12 cellular contexts compared by ENCODE assay signal in genomic region chr7:45178241-45179225, GRCh38. TPM values are rescaled to one million over a fixed set of nuclear protein-coding genes. Genes with fewer than 3 reads are reported as not detected.
A peak's percentile ranks its signal among the peaks of the same experiment; 100 is the strongest.
DNase-seq lines count a peak whose midpoint lies in the region; ATAC-seq and TF ChIP-seq lines count a peak whose summit lies in the region.
"Had no signal": no experiment of that assay in that cellular context is flagged by ENCODE, and none has a peak within 500 bp of the region (broad histone marks: within the 10 kb centered on the region; RNA-seq: fewer than 3 reads in every experiment).

No MANE protein-coding gene starts in this region.

- H3K9me3 ChIP-seq in A673 (ENCODE audit: low read depth, low read length, poor library complexity, severe bottlenecking) (no peaks in the 10 kb centered on the region), NT2/D1 (ENCODE audit: insufficient read depth, low read length) (no peaks in the 10 kb centered on the region), gastroesophageal sphincter (no peaks in the 10 kb centered on the region)

- H3K4me3 ChIP-seq in A673 (ENCODE audit: low read depth, low read length, poor library complexity, severe bottlenecking) (no peak overlapping the region), NT2/D1 (ENCODE audit: insufficient read length, low read depth) (no peak overlapping the region), gastroesophageal sphincter (no peak overlapping the region)

- no peak for DNase-seq in A673 (ENCODE audit: low spot score)
- peak; percentile 37 for DNase-seq in ELF-1 (ENCODE audit: low read depth, low spot score)
- peak; percentile 23 for DNase-seq in NT2/D1 (ENCODE audit: low read depth, low spot score)
- DNase-seq in erythroblast (lab: John Stamatoyannopoulos, UW), result peak; percentile 33 to 35
- DNase-seq in activated CD8-positive, alpha-beta memory T cell treated with anti-CD3 and anti-CD28 coated beads, Interleukin-2, amount 50 U/mL, for 4 hours, result no peak
- DNase-seq: effector memory CD8-positive, alpha-beta T cell; NCI-H2081 treated with DMSO at 0.1 percent for 48 hours; T1000 had no signal

- no peaks in the 10 kb centered on the region for H3K4me1 ChIP-seq in A673 (ENCODE audit: insufficient read depth, low read length, poor library complexity, severe bottlenecking)
- peaks cover 7% of the 10 kb centered on the region for H3K4me1 ChIP-seq in NT2/D1 (ENCODE audit: insufficient read depth, insufficient read length)
- H3K4me1 ChIP-seq in gastroesophageal sphincter, result no peaks in the 10 kb centered on the region

- no TSS peak for BruUV-seq in A673 (replicated peaks; lab: Mats Ljungman, UMichigan)

- TF ChIP-seq CTCF in A673 (conservative IDR thresholded peaks at IDR 0.05; ENCODE audit: low read depth, low read length) (peak; percentile 31; the same call in 1 of the 2 replicates), gastroesophageal sphincter (IDR thresholded peaks at IDR 0.05) (no peak)

- H3K27ac ChIP-seq in A673 (ENCODE audit: low read depth, low read length, poor library complexity, severe bottlenecking), result no peak overlapping the region
- H3K27ac ChIP-seq in gastroesophageal sphincter, result no peak overlapping the region

- ATAC-seq in gastroesophageal sphincter, result no peak
- no peak for ATAC-seq in HG03095 (IDR thresholded peaks at IDR 0.05; ENCODE audit: unreplicated experiment)
- ATAC-seq in HG03175 (IDR thresholded peaks at IDR 0.05; ENCODE audit: unreplicated experiment), result no peak
- ATAC-seq: effector memory CD8-positive, alpha-beta T cell had no signal

- no peak for TF ChIP-seq EP300 in gastroesophageal sphincter (IDR thresholded peaks at IDR 0.05)

- intact Hi-C loops in A673 (cut with micrococcal nuclease; ENCODE audit: unreplicated experiment), result no loop called here

- H3K36me3 ChIP-seq in A673 (ENCODE audit: insufficient read depth, low read length, poor library complexity, severe bottlenecking) (no peaks in the 10 kb centered on the region), NT2/D1 (ENCODE audit: insufficient read depth, insufficient read length, low read length) (no peaks in the 10 kb centered on the region), gastroesophageal sphincter (no peaks in the 10 kb centered on the region)

- POLR2A ChIA-PET in A673 (lab: Charles Lee; ENCODE audit: low non-redundant PET), result no interaction called here

- no peak overlapping the region for H3K9ac ChIP-seq in NT2/D1 (ENCODE audit: insufficient read length, low read depth)

- TF ChIP-seq POLR2A in erythroblast (IDR thresholded peaks at IDR 0.05; ENCODE audit: low read length) (no peak), gastroesophageal sphincter (IDR thresholded peaks at IDR 0.05) (no peak)

- peaks cover 4% of the 10 kb centered on the region for H3K27me3 ChIP-seq in A673 (replicated peaks; ENCODE audit: insufficient read depth, low read depth, low read length, poor library complexity)
- H3K27me3 ChIP-seq in NT2/D1 (ENCODE audit: insufficient read depth, insufficient read length), result peaks cover 4% of the 10 kb centered on the region
- peaks cover 30% of the 10 kb centered on the region for H3K27me3 ChIP-seq in gastroesophageal sphincter

- CTCF ChIA-PET in A673 (lab: Charles Lee), result no interaction called here

- 74 to 80% methylated on average over 3 to 5 of the region's 13 CpGs for WGBS in gastroesophageal sphincter (ENCODE audit: low coverage in 1 of 2), 2 donors

RNA-seq across cellular contexts. Expression of gene RAMP3, which starts 20.9 kb away (rescaled TPM):
- total RNA-seq in A673 (2021), result not detected in 2 replicates
- 10 to 100 TPM; 31.9 to 66.5 (median 46.1) TPM for total RNA-seq in gastroesophageal sphincter
- total RNA-seq: G401 had no signal

Comparison
In these comparisons a context has a peak if more than half of its experiments do, and no peak if none do; other contexts are left out.
1. DNase-seq: peak in ELF-1 (single experiment), NT2/D1 (single experiment) and erythroblast (2 of 2); none in A673 (single experiment) and activated CD8-positive, alpha-beta memory T cell treated with anti-CD3 and anti-CD28 coated beads, Interleukin-2, amount 50 U/mL, for 4 hours (single experiment).
2. RNA of gene RAMP3, which starts 20.9 kb away (total RNA-seq): 31.9 to 66.5 TPM in gastroesophageal sphincter; not detected in A673; every median in the first group is over 10 times any median in the second.